18 cellular contexts compared by ENCODE assay signal in the genomic region with DNA sequence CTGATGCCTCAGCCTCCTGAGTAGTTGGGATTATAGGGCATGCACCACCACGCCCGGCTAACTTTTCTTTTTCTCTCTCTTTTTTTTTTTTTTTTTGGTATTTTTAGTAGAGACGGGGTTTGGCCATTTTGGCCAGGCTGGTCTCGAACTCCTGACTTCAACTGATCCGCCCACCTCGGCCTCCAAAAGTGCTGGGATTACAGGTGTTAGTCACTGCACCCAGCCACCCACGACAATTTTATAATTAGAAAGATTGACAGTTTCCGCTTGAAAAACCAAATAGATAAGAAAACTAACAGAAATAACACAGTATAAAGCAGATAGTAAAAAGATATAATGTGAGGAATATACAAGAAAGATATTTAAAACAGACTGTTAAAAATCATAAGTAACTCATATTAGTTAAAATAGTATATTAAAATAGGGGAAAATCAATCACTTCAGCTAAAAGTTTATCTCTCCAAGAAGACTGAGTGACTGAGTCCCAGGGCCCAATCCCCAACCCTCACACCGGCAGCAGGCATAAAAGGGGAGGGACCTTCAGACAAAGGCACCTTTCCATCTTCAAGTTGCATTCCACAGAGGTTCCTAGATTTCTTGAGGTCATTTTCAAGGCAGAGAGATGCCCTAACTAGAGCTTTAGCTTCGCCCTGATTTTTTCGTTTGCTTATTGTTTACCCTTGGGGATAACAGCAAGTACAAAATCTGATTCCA. TPM values are rescaled to one million over a fixed set of nuclear protein-coding genes. Genes with fewer than 3 reads are reported as not detected.
DNase-seq lines count a peak whose midpoint lies in the region; ATAC-seq and TF ChIP-seq lines count a peak whose summit lies in the region.
"Had no signal": no experiment of that assay in that cellular context is flagged by ENCODE, and none has a peak within 500 bp of the region (broad histone marks: within the 10 kb centered on the region; RNA-seq: fewer than 3 reads in every experiment).

No MANE protein-coding gene starts in this region.

- H3K36me3 Mint-ChIP-seq in activated naive CD8-positive, alpha-beta T cell treated with anti-CD3 and anti-CD28 coated beads for 36 hours: peaks cover 14% of the 10 kb centered on the region
- H3K36me3 Mint-ChIP-seq in natural killer cell treated with Interleukin-12 subunit alpha and Interleukin-12 subunit beta and Interleukin-15 and Interleukin-18, amount 100 ng/mL, for 72 hours: peaks cover 5% of the 10 kb centered on the region

- peaks cover 22% of the 10 kb centered on the region for H3K4me1 Mint-ChIP-seq in activated naive CD8-positive, alpha-beta T cell treated with anti-CD3 and anti-CD28 coated beads for 36 hours
- peaks cover 25 to 28% of the 10 kb centered on the region in 2 donors for H3K4me1 Mint-ChIP-seq in natural killer cell treated with Interleukin-12 subunit alpha and Interleukin-12 subunit beta and Interleukin-15 and Interleukin-18, amount 100 ng/mL, for 72 hours (ENCODE audit: low read depth in 2 of 2)

- no peaks in the 10 kb centered on the region for H3K9me3 ChIP-seq in tibial nerve
- H3K9me3 ChIP-seq: gastroesophageal sphincter had no signal

- TF ChIP-seq POLR2A in tibial nerve (IDR thresholded peaks at IDR 0.05): no peak

- no peaks in the 10 kb centered on the region for H3K27me3 ChIP-seq in tibial nerve
- H3K27me3 ChIP-seq: gastroesophageal sphincter had no signal

- no peaks in the 10 kb centered on the region for H3K9me3 Mint-ChIP-seq in activated naive CD8-positive, alpha-beta T cell treated with anti-CD3 and anti-CD28 coated beads for 36 hours
- H3K9me3 Mint-ChIP-seq in natural killer cell treated with Interleukin-12 subunit alpha and Interleukin-12 subunit beta and Interleukin-15 and Interleukin-18, amount 100 ng/mL, for 72 hours: no peaks in the 10 kb centered on the region
- H3K9me3 Mint-ChIP-seq: nephron had no signal

- no peak for ATAC-seq in natural killer cell treated with Interleukin-12 subunit alpha and Interleukin-12 subunit beta and Interleukin-15 and Interleukin-18, amount 100 ng/mL, for 72 hours
- ATAC-seq: activated CD8-positive, alpha-beta memory T cell treated with anti-CD3 and anti-CD28 coated beads, Interleukin-2, amount 10 ng/mL, durations not matched to agents 7 days and 5 days; gastroesophageal sphincter had no signal

- H3K27ac Mint-ChIP-seq in activated naive CD8-positive, alpha-beta T cell treated with anti-CD3 and anti-CD28 coated beads for 36 hours: peak overlapping the region; percentile 84
- H3K27ac Mint-ChIP-seq in natural killer cell treated with Interleukin-12 subunit alpha and Interleukin-12 subunit beta and Interleukin-15 and Interleukin-18, amount 100 ng/mL, for 72 hours: peak overlapping the region in 1 of 2 donors; percentile 92

- H3K4me3 Mint-ChIP-seq in activated naive CD8-positive, alpha-beta T cell treated with anti-CD3 and anti-CD28 coated beads for 36 hours: no peak overlapping the region
- peak overlapping the region; percentile 64 for H3K4me3 Mint-ChIP-seq in natural killer cell treated with Interleukin-12 subunit alpha and Interleukin-12 subunit beta and Interleukin-15 and Interleukin-18, amount 100 ng/mL, for 72 hours

- TF ChIP-seq CTCF in tibial nerve (IDR thresholded peaks at IDR 0.05): no peak

- H3K36me3 ChIP-seq in tibial nerve: peaks cover 0 to 2% (median 0%) of the 10 kb centered on the region in 3 donors
- H3K36me3 ChIP-seq: gastroesophageal sphincter had no signal

- H3K4me3 ChIP-seq in tibial nerve: no peak overlapping the region

- peaks cover 0 to 33% (median 16%) of the 10 kb centered on the region in 4 donors for H3K4me1 ChIP-seq in tibial nerve

- H3K27ac ChIP-seq in tibial nerve: peak overlapping the region in 1 of 4 donors; percentile 100

- peaks cover 4% of the 10 kb centered on the region for H3K27me3 Mint-ChIP-seq in activated naive CD8-positive, alpha-beta T cell treated with anti-CD3 and anti-CD28 coated beads for 36 hours
- H3K27me3 Mint-ChIP-seq in natural killer cell treated with Interleukin-12 subunit alpha and Interleukin-12 subunit beta and Interleukin-15 and Interleukin-18, amount 100 ng/mL, for 72 hours: peaks cover 0 to 5% of the 10 kb centered on the region in 2 donors

- TF ChIP-seq EP300 in tibial nerve (IDR thresholded peaks at IDR 0.05): no peak

- DNase-seq in NCI-H2227 (lab: John Stamatoyannopoulos, UW; ENCODE audit: unreplicated experiment): peak; percentile 2
- no peak for DNase-seq in NCI-H2227 treated with DMSO at 0.1 percent for 48 hours (lab: John Stamatoyannopoulos, UW)
- DNase-seq in HK-2 (ENCODE audit: unreplicated experiment): peak; percentile 45
- DNase-seq in activated naive CD8-positive, alpha-beta T cell treated with anti-CD3 and anti-CD28 coated beads for 36 hours: no peak
- no peak for DNase-seq in natural killer cell treated with Interleukin-12 subunit alpha and Interleukin-12 subunit beta and Interleukin-15 and Interleukin-18, amount 100 ng/mL, for 72 hours (ENCODE audit: low spot score)
- no peak for DNase-seq in amniotic stem cell (lab: John Stamatoyannopoulos, UW)
- DNase-seq in COLO668 (lab: John Stamatoyannopoulos, UW; ENCODE audit: unreplicated experiment): no peak
- no peak for DNase-seq in tibial nerve (ENCODE audit: low spot score in 2 of 2)
- DNase-seq: 8988T; activated CD8-positive, alpha-beta memory T cell treated with anti-CD3 and anti-CD28 coated beads, Interleukin-2, amount 10 ng/mL, durations not matched to agents 7 days and 5 days; DMS 273 treated with DMSO at 0.1 percent for 48 hours; effector CD8-positive, alpha-beta T cell; kidney had no signal

- 87 to 91% methylated on average over 11 of the region's 11 CpGs for WGBS in tibial nerve, 2 donors

RNA-seq across cellular contexts. Expression of gene WHAMM, which starts 1.4 kb away (rescaled TPM):
- 1 to 10 TPM; 6.5 to 7.6 TPM for total RNA-seq in activated naive CD8-positive, alpha-beta T cell treated with anti-CD3 and anti-CD28 coated beads for 36 hours
- total RNA-seq in natural killer cell treated with Interleukin-12 subunit alpha and Interleukin-12 subunit beta and Interleukin-15 and Interleukin-18, amount 100 ng/mL, for 72 hours: 10 to 100 TPM; 12.7 to 13.7 TPM
- 10 to 100 TPM; 11.8 to 17.4 (median 13.0) TPM for total RNA-seq in tibial nerve

RNA-seq across cellular contexts. Expression of gene FSD2, which starts 2.2 kb away (rescaled TPM):
- total RNA-seq in activated naive CD8-positive, alpha-beta T cell treated with anti-CD3 and anti-CD28 coated beads for 36 hours: not detected
- not detected for total RNA-seq in natural killer cell treated with Interleukin-12 subunit alpha and Interleukin-12 subunit beta and Interleukin-15 and Interleukin-18, amount 100 ng/mL, for 72 hours
- total RNA-seq in tibial nerve: under 1 TPM in 1 of 4 donors, not detected in 3; 0.20 TPM
- total RNA-seq: activated CD8-positive, alpha-beta memory T cell treated with anti-CD3 and anti-CD28 coated beads, Interleukin-2, amount 10 ng/mL, durations not matched to agents 7 days and 5 days; gastroesophageal sphincter; kidney; PC-9; smooth muscle cell; ureter had no signal

Comparison
In these comparisons a context has a peak if more than half of its experiments do, and no peak if none do; other contexts are left out.
1. DNase-seq: peak in NCI-H2227 (single experiment) and HK-2 (single experiment); none in NCI-H2227 treated with DMSO at 0.1 percent for 48 hours (single experiment), activated naive CD8-positive, alpha-beta T cell treated with anti-CD3 and anti-CD28 coated beads for 36 hours (single experiment), natural killer cell treated with Interleukin-12 subunit alpha and Interleukin-12 subunit beta and Interleukin-15 and Interleukin-18, amount 100 ng/mL, for 72 hours (single experiment), amniotic stem cell (single experiment), COLO668 (single experiment) and tibial nerve (0 of 2).